ENCODE assay signal across 17 cellular contexts in genomic region chr9:130626249-130626982, GRCh38. TPM values are rescaled to one million over a fixed set of nuclear protein-coding genes. Genes with fewer than 3 reads are reported as not detected.
DNase-seq lines count a peak whose midpoint lies in the region; ATAC-seq, FAIRE-seq and TF ChIP-seq lines count a peak whose summit lies in the region.
"Had no signal": no experiment of that assay in that cellular context is flagged by ENCODE, and none has a peak within 500 bp of the region (broad histone marks: within the 10 kb centered on the region; RNA-seq: fewer than 3 reads in every experiment).

No MANE protein-coding gene starts in this region.

- intact Hi-C loops in HepG2 (cut with micrococcal nuclease; ENCODE audit: unreplicated experiment): no loop called here

- BruUV-seq in HepG2 (replicated peaks; lab: Mats Ljungman, UMichigan): no TSS peak

- FAIRE-seq in HepG2 (lab: Jason Lieb, UNC): no peak
- FAIRE-seq: urothelium cell line had no signal

- H3K4me1 ChIP-seq in HEK293 (ENCODE audit: control insufficient read depth, insufficient read depth, low read length) (no peaks in the 10 kb centered on the region), HepG2 (ENCODE audit: insufficient read depth, low read length) (no peaks in the 10 kb centered on the region)
- H3K4me1 ChIP-seq: body of pancreas had no signal

- peak; percentile 48 for DNase-seq in AG08396 (ENCODE audit: low spot score)
- DNase-seq in brain microvascular endothelial cell: no peak
- no peak for DNase-seq in HepG2 (ENCODE audit: low spot score)
- no peak for DNase-seq in NCI-H2171 treated with DMSO at 0.1 percent for 48 hours (lab: John Stamatoyannopoulos, UW)
- DNase-seq in activated T-cell treated with anti-CD3 and anti-CD28 coated beads, Interleukin-2, amount 50 U/mL, for 1 hour: no peak
- DNase-seq in NCI-H1092 (lab: John Stamatoyannopoulos, UW): no peak
- DNase-seq in A172 (ENCODE audit: low spot score): no peak
- DNase-seq: activated B cell treated with CpG ODN at 0.5 μM for 24 hours; activated CD8-positive, alpha-beta memory T cell treated with anti-CD3 and anti-CD28 coated beads, Interleukin-2, amount 10 ng/mL, durations not matched to agents 7 days and 5 days; activated naive CD4-positive, alpha-beta T cell; body of pancreas; NCI-H1436; NCI-H524 treated with DMSO at 0.1 percent for 48 hours had no signal

- TF ChIP-seq RAD21 in HepG2 (CRISPR knock-in tag; IDR thresholded peaks at IDR 0.05): 0 out of 2 replicates have a peak, but pooled peaks have one; percentile 15

- H3K4me2 ChIP-seq in HepG2 (ENCODE audit: low read depth, low read length): no peak overlapping the region

- H3K9me3 ChIP-seq in HEK293 (ENCODE audit: control insufficient read depth, insufficient read depth, low read depth, low read length) (no peaks in the 10 kb centered on the region), HepG2 (ENCODE audit: low read length) (no peaks in the 10 kb centered on the region)
- H3K9me3 ChIP-seq: body of pancreas had no signal

- peaks cover 15 to 90% of the 10 kb centered on the region in 2 experiments for H3K36me3 ChIP-seq in HEK293 (ENCODE audit: control insufficient read depth in 2 of 2, insufficient read depth in 1 of 2, low read length in 2 of 2)
- H3K36me3 ChIP-seq in brain microvascular endothelial cell (replicated peaks): peaks cover 71% of the 10 kb centered on the region
- H3K36me3 ChIP-seq in HepG2 (replicated peaks in 1 of 2; ENCODE audit: control insufficient read depth in 1 of 2, insufficient read depth in 2 of 2, low read length in 2 of 2): peaks cover 34 to 75% of the 10 kb centered on the region in 2 experiments

- no peak overlapping the region for H3K9ac ChIP-seq in HepG2 (ENCODE audit: insufficient read depth, low read depth, low read length)

- H3K4me3 ChIP-seq in HEK293 (ENCODE audit: low read depth, low read length) (no peak overlapping the region), brain microvascular endothelial cell (ENCODE audit: low read depth, low read length) (no peak overlapping the region), HepG2 (replicated peaks in 1 of 3; ENCODE audit: insufficient read depth in 1 of 3, low read depth in 2 of 3, low read length in 3 of 3) (no peak overlapping the region)
- H3K4me3 ChIP-seq: body of pancreas had no signal

- in situ Hi-C loops in brain microvascular endothelial cell (cut with HindIII; ENCODE audit: low pct_ligation_motif_present, low sequenced_read_pairs): no loop called here
- in situ Hi-C loops in HepG2 (cut with HindIII; ENCODE audit: extremely low pct_ligation_motif_present, low pct_unique_long_range_greater_than_20kb): no loop called here

- POLR2A ChIA-PET in HEK293 (lab: Yijun Ruan, JAX) (no interaction called here), HepG2 (lab: Yijun Ruan, JAX) (interaction anchor here (0.6 kb wide), 1 partner anchor 105 kb away, joined by 4 read pairs; no protein-coding TSS in a partner anchor)

- H3K79me2 ChIP-seq in HepG2 (ENCODE audit: insufficient read depth, low read length): no peaks in the 10 kb centered on the region

- H3K27ac ChIP-seq in HEK293 (ENCODE audit: extremely low read depth, low read depth, low read length) (no peak overlapping the region), brain microvascular endothelial cell (no peak overlapping the region), HepG2 (ENCODE audit: extremely low read length, insufficient read depth, low read length) (no peak overlapping the region)
- H3K27ac ChIP-seq: body of pancreas had no signal

- no peak for TF ChIP-seq EP300 in HepG2 (IDR thresholded peaks at IDR 0.05; ENCODE audit: low read depth in 2 of 2, low read length in 2 of 2)
- TF ChIP-seq EP300 in HepG2 (CRISPR knock-in tag; IDR thresholded peaks at IDR 0.05; ENCODE audit: borderline replicate concordance): no peak

- H4K20me1 ChIP-seq in HepG2 (ENCODE audit: insufficient read depth, low read length): no peaks in the 10 kb centered on the region

- H3K27me3 ChIP-seq in brain microvascular endothelial cell (replicated peaks) (no peaks in the 10 kb centered on the region), HepG2 (ENCODE audit: control insufficient read depth in 1 of 2, insufficient read depth in 2 of 2, low read length in 2 of 2) (no peaks in the 10 kb centered on the region)
- H3K27me3 ChIP-seq: body of pancreas had no signal

- 0 out of 2 replicates have a peak, but pooled peaks have one; percentile 10 for TF ChIP-seq CTCF in HEK293 (tag by site-specific recombination; IDR thresholded peaks at IDR 0.05)
- peak; percentile 26 for TF ChIP-seq CTCF in brain microvascular endothelial cell (IDR thresholded peaks at IDR 0.05; ENCODE audit: low read depth, low read length, missing control alignments)
- TF ChIP-seq CTCF in HepG2 (CRISPR knock-in tag; IDR thresholded peaks at IDR 0.05): no peak

- no peak overlapping the region for H2AFZ ChIP-seq in HepG2 (ENCODE audit: low read length)

- 94% methylated on average over 18 of the region's 20 CpGs for WGBS in HepG2 (ENCODE audit: low lambda C conversion rate)

- no peak for TF ChIP-seq POLR2A in HepG2 (IDR thresholded peaks at IDR 0.05; ENCODE audit: insufficient read depth in 1 of 2, low read depth in 2 of 2, low read length in 2 of 2)

- CTCF ChIA-PET in HEK293 (lab: Yijun Ruan, JAX) (interaction anchor here (0.9 kb wide), 1 partner anchor 27 kb away, joined by 3 read pairs; no protein-coding TSS in a partner anchor), HepG2 (lab: Yijun Ruan, JAX; ENCODE audit: low intra/inter-chr PET ratio, low total read pairs) (no interaction called here)

- ATAC-seq in HepG2: peak; percentile 37; the same call in 2 of the 3 replicates
- ATAC-seq: activated CD8-positive, alpha-beta memory T cell treated with anti-CD3 and anti-CD28 coated beads, Interleukin-2, amount 10 ng/mL, durations not matched to agents 7 days and 5 days; body of pancreas; Panc1 had no signal

TF ChIP-seq in HepG2, 621 proteins besides CTCF, POLR2A, EP300 and RAD21 (continues in another document):
- TF ChIP-seq PCBP1 (IDR thresholded peaks at IDR 0.05; ENCODE audit: borderline replicate concordance, low read depth, low read length): no peak

RNA-seq across cellular contexts. Expression of gene PRDM12, which starts 38.0 kb away (rescaled TPM):
- 0.04 TPM in 1 of 2 replicates, not detected in the other for total RNA-seq in HepG2 (2016; rRNA removed; fragmentation: Illumina TruSeq; extraction: Trizol)
- total RNA-seq in HepG2 (2016; cell fraction: cytosol; rRNA removed; fragmentation: Illumina TruSeq; extraction: Trizol; ENCODE audit: low read depth): not detected in 2 replicates
- 0.09 TPM in 1 of 2 replicates, not detected in the other for total RNA-seq in HepG2 (2016; cell fraction: insoluble cytoplasmic fraction; rRNA removed; fragmentation: Illumina TruSeq; extraction: Trizol)
- total RNA-seq in HepG2 (2016; cell fraction: membrane; rRNA removed; fragmentation: Illumina TruSeq; extraction: Trizol): 0.15 TPM in 1 of 2 replicates, not detected in the other
- not detected in 2 replicates for total RNA-seq in HepG2 (2016; cell fraction: nucleus; rRNA removed; fragmentation: Illumina TruSeq; extraction: Trizol)
- polyA plus RNA-seq in HepG2 (2011; rRNA removed): 0.07 and 0.08 TPM in 2 replicates
- polyA plus RNA-seq in HepG2 (2011; cell fraction: cytosol; rRNA removed): 0.08 and 0.12 TPM in 2 replicates
- 0.13 and 0.19 TPM in 2 replicates for polyA plus RNA-seq in HepG2 (2011; cell fraction: nucleus; rRNA removed)
- polyA plus RNA-seq in HepG2 (2012): 0.17 and 0.27 TPM in 2 replicates
- polyA plus RNA-seq in HepG2 (2016; cell fraction: cytosol; fragmentation: Illumina TruSeq; extraction: Trizol; ENCODE audit: low read depth): 0.08 and 0.09 TPM in 2 replicates
- 0.12 and 0.42 TPM in 2 replicates for polyA plus RNA-seq in HepG2 (2016; cell fraction: insoluble cytoplasmic fraction; fragmentation: Illumina TruSeq; extraction: Trizol; ENCODE audit: low read depth)
- polyA plus RNA-seq in HepG2 (2016; cell fraction: membrane; fragmentation: Illumina TruSeq; extraction: Trizol; ENCODE audit: low read depth): 0.09 and 0.16 TPM in 2 replicates
- 0.24 and 0.30 TPM in 2 replicates for polyA plus RNA-seq in HepG2 (2016; cell fraction: nucleus; fragmentation: Illumina TruSeq; extraction: Trizol; ENCODE audit: insufficient read depth, low read depth)
- 0.12 and 0.40 TPM in 2 replicates for polyA minus RNA-seq in HepG2 (2011; rRNA and poly(A)+ RNA removed; ENCODE audit: low replicate concordance)
- polyA minus RNA-seq in HepG2 (2011; cell fraction: cytosol; rRNA and poly(A)+ RNA removed): not detected in 2 replicates
- not detected in 2 replicates for polyA minus RNA-seq in HepG2 (2011; cell fraction: nucleus; rRNA and poly(A)+ RNA removed)
- not detected in 2 replicates for total RNA-seq in A172 (2014; rRNA removed; shearing (Covaris generic))
- total RNA-seq: activated B cell treated with CpG ODN at 0.5 μM for 24 hours, body of pancreas, fibroblast of lung had no signal
- polyA plus RNA-seq: fibroblast of lung had no signal

RNA-seq across cellular contexts. Expression of gene FUBP3, which starts 47.0 kb away (rescaled TPM):
- total RNA-seq in HepG2 (2016; rRNA removed; fragmentation: Illumina TruSeq; extraction: Trizol): 40.0 and 42.7 TPM in 2 replicates
- 6.3 and 7.8 TPM in 2 replicates for total RNA-seq in HepG2 (2016; cell fraction: cytosol; rRNA removed; fragmentation: Illumina TruSeq; extraction: Trizol; ENCODE audit: low read depth)
- total RNA-seq in HepG2 (2016; cell fraction: insoluble cytoplasmic fraction; rRNA removed; fragmentation: Illumina TruSeq; extraction: Trizol): 36.9 and 42.9 TPM in 2 replicates
- 18.7 and 20.2 TPM in 2 replicates for total RNA-seq in HepG2 (2016; cell fraction: membrane; rRNA removed; fragmentation: Illumina TruSeq; extraction: Trizol)
- total RNA-seq in HepG2 (2016; cell fraction: nucleus; rRNA removed; fragmentation: Illumina TruSeq; extraction: Trizol): 29.1 and 31.8 TPM in 2 replicates
- 28.7 and 45.9 TPM in 2 replicates for polyA plus RNA-seq in HepG2 (2011; rRNA removed)
- polyA plus RNA-seq in HepG2 (2011; cell fraction: cytosol; rRNA removed): 19.2 and 22.5 TPM in 2 replicates
- 87.0 and 120 TPM in 2 replicates for polyA plus RNA-seq in HepG2 (2011; cell fraction: nucleus; rRNA removed)
- 32.5 and 37.6 TPM in 2 replicates for polyA plus RNA-seq in HepG2 (2012)
- 4.9 and 5.9 TPM in 2 replicates for polyA plus RNA-seq in HepG2 (2016; cell fraction: cytosol; fragmentation: Illumina TruSeq; extraction: Trizol; ENCODE audit: low read depth)
- 52.7 and 56.2 TPM in 2 replicates for polyA plus RNA-seq in HepG2 (2016; cell fraction: insoluble cytoplasmic fraction; fragmentation: Illumina TruSeq; extraction: Trizol; ENCODE audit: low read depth)
- polyA plus RNA-seq in HepG2 (2016; cell fraction: membrane; fragmentation: Illumina TruSeq; extraction: Trizol; ENCODE audit: low read depth): 13.3 and 13.7 TPM in 2 replicates
- polyA plus RNA-seq in HepG2 (2016; cell fraction: nucleus; fragmentation: Illumina TruSeq; extraction: Trizol; ENCODE audit: insufficient read depth, low read depth): 67.5 and 77.3 TPM in 2 replicates
- polyA minus RNA-seq in HepG2 (2011; rRNA and poly(A)+ RNA removed; ENCODE audit: low replicate concordance): 35.2 and 98.1 TPM in 2 replicates
- 16.8 and 22.0 TPM in 2 replicates for polyA minus RNA-seq in HepG2 (2011; cell fraction: cytosol; rRNA and poly(A)+ RNA removed)
- polyA minus RNA-seq in HepG2 (2011; cell fraction: nucleus; rRNA and poly(A)+ RNA removed): 26.3 and 38.8 TPM in 2 replicates
- 0.02 TPM in 1 of 2 replicates, not detected in the other for total RNA-seq in A172 (2014; rRNA removed; shearing (Covaris generic))
